21 cellular contexts compared by ENCODE assay signal in genomic region chr10:112801748-112802147, GRCh38.
"Had no signal": no experiment of that assay in that cellular context is flagged by ENCODE, and none has a peak within 500 bp of the region (broad histone marks: within the 10 kb centered on the region; RNA-seq: fewer than 3 reads in every experiment).

No MANE protein-coding gene starts in this region.

- H3K27me3 ChIP-seq: adrenal gland had no signal

- H3K4me1 ChIP-seq: adrenal gland had no signal

- DNase-seq: activated CD4-positive, alpha-beta T cell treated with anti-CD3 and anti-CD28 coated beads for 36 hours; activated CD4-positive, alpha-beta T cell treated with anti-CD3 and anti-CD28 coated beads, Interleukin-2, amount 50 U/mL, for 1 hour; activated CD8-positive, alpha-beta memory T cell treated with anti-CD3 and anti-CD28 coated beads, Interleukin-2, amount 50 U/mL, for 4 hours; activated CD8-positive, alpha-beta T cell treated with anti-CD3 and anti-CD28 coated beads for 36 hours; activated naive CD4-positive, alpha-beta T cell treated with anti-CD3 and anti-CD28 coated beads, Interleukin-2, amount 50 U/mL, for 16 hours; activated naive CD8-positive, alpha-beta T cell treated with anti-CD3 and anti-CD28 coated beads, Interleukin-2, amount 10 ng/mL, durations not matched to agents 7 days and 5 days; anterior cingulate cortex; cerebellar nuclear complex; Kasumi-1; KBM-7; NCI-H1048; NCI-H1694; NCI-H2029; NCI-H345; NCI-H510A; NCI-H526 treated with DMSO at 0.1 percent for 48 hours; PC-3; SIG-M5; T-helper 2 cell had no signal

- ATAC-seq: activated CD4-positive, alpha-beta T cell treated with anti-CD3 and anti-CD28 coated beads for 36 hours; activated CD8-positive, alpha-beta T cell treated with anti-CD3 and anti-CD28 coated beads for 36 hours; PC-3 had no signal

- H3K27ac ChIP-seq: adrenal gland, VCaP had no signal

- H3K9me3 ChIP-seq: adrenal gland had no signal

- H3K4me3 ChIP-seq: adrenal gland had no signal

- H3K36me3 ChIP-seq: adrenal gland had no signal
